In genomic region chr10:62048919-62049636, GRCh38 we compare ENCODE assay signal across 8 cellular contexts.
DNase-seq lines count a peak whose midpoint lies in the region; ATAC-seq and TF ChIP-seq lines count a peak whose summit lies in the region.

No MANE protein-coding gene starts in this region.

- H3K27ac Mint-ChIP-seq in naive thymus-derived CD8-positive, alpha-beta T cell, result peak overlapping the region; percentile 8 to 97 (median 68)

- H3K36me3 ChIP-seq in OCI-LY7 (ENCODE audit: insufficient read depth, low read length), result peaks cover 40% of the 10 kb centered on the region

- no peak for TF ChIP-seq CTCF in OCI-LY7 (conservative IDR thresholded peaks at IDR 0.05; ENCODE audit: low read length)
- TF ChIP-seq CTCF in fibroblast of mammary gland (conservative IDR thresholded peaks at IDR 0.05; ENCODE audit: control insufficient read depth, insufficient read depth, low read depth, low read length), result no peak

- H3K4me1 ChIP-seq in OCI-LY7 (ENCODE audit: insufficient read depth, low read length, poor library complexity, severe bottlenecking), result peaks cover 81% of the 10 kb centered on the region

- BruUV-seq in OCI-LY7 (replicated peaks; lab: Mats Ljungman, UMichigan), result no TSS peak

- H3K9me3 ChIP-seq in OCI-LY7 (ENCODE audit: low read length), result no peaks in the 10 kb centered on the region

- H3K4me3 ChIP-seq in OCI-LY7 (ENCODE audit: low read depth, low read length, poor library complexity, severe bottlenecking) (peak overlapping the region; percentile 61), fibroblast of mammary gland (ENCODE audit: control insufficient read depth, low read depth, low read length) (peak overlapping the region; percentile 81)

- DNase-seq in OCI-LY7 (ENCODE audit: low spot score) (peak; percentile 51), fibroblast of mammary gland (ENCODE audit: low read depth) (peak; percentile 99)
- peak; percentile 72 for DNase-seq in activated T-helper 9 cell treated with anti-CD3 and anti-CD28 coated beads, Interleukin-2, amount 50 U/mL, for 16 hours (ENCODE audit: low read depth)
- no peak for DNase-seq in naive thymus-derived CD8-positive, alpha-beta T cell
- DNase-seq in stimulated activated naive CD4-positive, alpha-beta T cell treated with Interleukin-2 at 50 U/mL for 16 hours (lab: John Stamatoyannopoulos, UW), result peak; percentile 88

- H3K79me2 ChIP-seq in OCI-LY7 (ENCODE audit: insufficient read depth, low read depth, low read length), result peaks cover 46% of the 10 kb centered on the region; the same call in 1 of the 2 replicates

- no peaks in the 10 kb centered on the region for H3K9me3 Mint-ChIP-seq in naive thymus-derived CD8-positive, alpha-beta T cell

- no peaks in the 10 kb centered on the region for H4K20me1 ChIP-seq in OCI-LY7 (ENCODE audit: insufficient read depth, low read length)

- peak overlapping the region in 9 of 10 donors; percentile 8 to 84 (median 70) for H3K4me3 Mint-ChIP-seq in naive thymus-derived CD8-positive, alpha-beta T cell

- peaks cover 6 to 34% (median 30%) of the 10 kb centered on the region in 3 donors for H3K36me3 Mint-ChIP-seq in naive thymus-derived CD8-positive, alpha-beta T cell

- no peaks in the 10 kb centered on the region for H3K9me2 ChIP-seq in OCI-LY7 (ENCODE audit: insufficient read depth, low read length)

- no peak for ATAC-seq in naive thymus-derived CD8-positive, alpha-beta T cell
- no peak for ATAC-seq in GM21360 (IDR thresholded peaks at IDR 0.05; ENCODE audit: unreplicated experiment)
- no peak for ATAC-seq in HG03378 (IDR thresholded peaks at IDR 0.05; ENCODE audit: unreplicated experiment)

- peak overlapping the region; percentile 27; the same call in 1 of the 2 replicates for H2AFZ ChIP-seq in OCI-LY7 (ENCODE audit: low read length)

- H3K4me1 Mint-ChIP-seq in naive thymus-derived CD8-positive, alpha-beta T cell, result peaks cover 20 to 100% (median 83%) of the 10 kb centered on the region in 4 donors

- intact Hi-C loops in OCI-LY7 (cut with micrococcal nuclease; ENCODE audit: unreplicated experiment), result loop anchor here (2.0 to 10.0 kb wide), 3 partner anchors 118 to 1218 kb away; no protein-coding TSS in a partner anchor

- POLR2A ChIA-PET in OCI-LY7 (lab: Charles Lee), result interaction anchor here (0.5 to 15.5 kb wide), 31 partner anchors 9 to 408 kb away, joined by 3 to 277 read pairs (median 6); partner anchors contain the start of gene ARID5B
- POLR2A ChIA-PET in naive thymus-derived CD8-positive, alpha-beta T cell (lab: Charles Lee), result no interaction called here

- peak overlapping the region; percentile 76 for H3K27ac ChIP-seq in OCI-LY7 (ENCODE audit: low read depth, low read length, poor library complexity, severe bottlenecking)

- CTCF ChIA-PET in OCI-LY7 (lab: Charles Lee; ENCODE audit: unreplicated experiment), result interaction anchor here (1.2 to 2.3 kb wide), 2 partner anchors 10 to 146 kb away, joined by 4 to 12 read pairs; no protein-coding TSS in a partner anchor

- TF ChIP-seq POLR2A in GM19193 (IDR thresholded peaks at IDR 0.05; ENCODE audit: extremely low read depth, insufficient read depth, insufficient read length), result peak; percentile 51

- H3K27me3 Mint-ChIP-seq in naive thymus-derived CD8-positive, alpha-beta T cell, result no peaks in the 10 kb centered on the region

- peak overlapping the region; percentile 85 for H3K4me2 ChIP-seq in OCI-LY7 (ENCODE audit: low read length)

Comparison
In these comparisons a context has a peak if more than half of its experiments do, and no peak if none do; other contexts are left out.
1. DNase-seq: peak in OCI-LY7 (single experiment), activated T-helper 9 cell treated with anti-CD3 and anti-CD28 coated beads, Interleukin-2, amount 50 U/mL, for 16 hours (single experiment), fibroblast of mammary gland (single experiment) and stimulated activated naive CD4-positive, alpha-beta T cell treated with Interleukin-2 at 50 U/mL for 16 hours (single experiment); none in naive thymus-derived CD8-positive, alpha-beta T cell (0 of 10).